In genomic region chr15:80115021-80115420, GRCh38 we compare ENCODE assay signal across 26 cellular contexts. TPM values are rescaled to one million over a fixed set of nuclear protein-coding genes. Genes with fewer than 3 reads are reported as not detected.
DNase-seq lines count a peak whose midpoint lies in the region; ATAC-seq, FAIRE-seq and TF ChIP-seq lines count a peak whose summit lies in the region.
"Had no signal": no experiment of that assay in that cellular context is flagged by ENCODE, and none has a peak within 500 bp of the region (broad histone marks: within the 10 kb centered on the region; RNA-seq: fewer than 3 reads in every experiment).

No MANE protein-coding gene starts in this region.

- intact Hi-C loops in GM12878 (cut with micrococcal nuclease; ENCODE audit: unreplicated experiment) (no loop called here), esophagus squamous epithelium (cut with DNase I) (no loop called here)

- no peak overlapping the region for H3K27ac ChIP-seq in HEK293 (ENCODE audit: extremely low read depth, low read depth, low read length)
- no peak overlapping the region for H3K27ac ChIP-seq in GM12878 (ENCODE audit: control insufficient read depth, insufficient read depth)
- no peak overlapping the region for H3K27ac ChIP-seq in esophagus squamous epithelium
- no peak overlapping the region for H3K27ac ChIP-seq in Peyer's patch
- H3K27ac ChIP-seq: A549 had no signal

- in situ Hi-C loops in GM12878 (cut with MboI): no loop called here

- H3K27me3 Mint-ChIP-seq in WTC11 (ENCODE audit: low read depth) (no peaks in the 10 kb centered on the region), mesothelial cell of epicardium (ENCODE audit: low read depth) (no peaks in the 10 kb centered on the region)
- H3K27me3 Mint-ChIP-seq: CD4-positive, alpha-beta T cell; CD8-positive, alpha-beta memory T cell had no signal

- WGBS in GM12878 (ENCODE audit: insufficient coverage, insufficient replicate concordance, low lambda C conversion rate, missing lambda C conversion rate): 30% methylated on average over 1 of the region's 1 CpG
- WGBS in esophagus squamous epithelium, 2 donors: 74 to 75% methylated on average over 1 of the region's 1 CpG

- SMC1A ChIA-PET in GM12878 (lab: Charles Lee; ENCODE audit: uncharacterized antibody, unreplicated experiment): interaction anchor here (1.1 to 2.7 kb wide), 5 partner anchors 9 to 183 kb away, joined by 3 to 9 read pairs (median 3); no protein-coding TSS in a partner anchor

- ATAC-seq in WTC11 (no peak), GM12878 (no peak), GM21515 (IDR thresholded peaks at IDR 0.05; ENCODE audit: unreplicated experiment) (no peak)
- ATAC-seq: A549 had no signal

- TF ChIP-seq CTCF in HEK293 (tag by site-specific recombination; IDR thresholded peaks at IDR 0.05): no peak
- no peak for TF ChIP-seq CTCF in WTC11 (IDR thresholded peaks at IDR 0.05)
- no peak for TF ChIP-seq CTCF in GM12878 (IDR thresholded peaks at IDR 0.05 in 2 of 3, conservative IDR thresholded peaks at IDR 0.05 in 1 of 3; ENCODE audit: control insufficient read depth in 2 of 3, extremely low read depth in 1 of 3, insufficient read depth in 1 of 3, low read depth in 3 of 3, low read length in 3 of 3)
- no peak for TF ChIP-seq CTCF in mesothelial cell of epicardium (IDR thresholded peaks at IDR 0.05; ENCODE audit: unreplicated experiment)
- no peak for TF ChIP-seq CTCF in esophagus squamous epithelium (IDR thresholded peaks at IDR 0.05)
- no peak for TF ChIP-seq CTCF in Peyer's patch (IDR thresholded peaks at IDR 0.05)

- no peaks in the 10 kb centered on the region for H4K20me1 ChIP-seq in GM12878 (ENCODE audit: control insufficient read depth, insufficient read depth)

- H3K36me3 ChIP-seq in HEK293 (ENCODE audit: control insufficient read depth in 2 of 2, insufficient read depth in 1 of 2, low read length in 2 of 2) (no peaks in the 10 kb centered on the region), GM12878 (ENCODE audit: control insufficient read depth in 2 of 2, insufficient read depth in 2 of 2, low read length in 1 of 2) (peaks cover 0 to 1% of the 10 kb centered on the region in 2 experiments; a peak in 1 of 4 replicates), esophagus squamous epithelium (no peaks in the 10 kb centered on the region), Peyer's patch (no peaks in the 10 kb centered on the region)
- H3K36me3 ChIP-seq: BE2C, HAP-1 had no signal

- no peak overlapping the region for H3K9ac ChIP-seq in GM12878 (ENCODE audit: control insufficient read depth, insufficient read depth, low read length)

- peak overlapping the region; percentile 84; the same call in 1 of the 2 replicates for H3K27ac Mint-ChIP-seq in WTC11
- peak overlapping the region; percentile 28 for H3K27ac Mint-ChIP-seq in mesothelial cell of epicardium
- H3K27ac Mint-ChIP-seq: CD4-positive, alpha-beta T cell had no signal

- BruUV-seq in GM12878 (replicated peaks; lab: Mats Ljungman, UMichigan): no TSS peak

- H3K36me3 Mint-ChIP-seq in WTC11: no peaks in the 10 kb centered on the region
- H3K36me3 Mint-ChIP-seq in mesothelial cell of epicardium: no peaks in the 10 kb centered on the region

- H3K4me1 Mint-ChIP-seq in WTC11 (peaks cover 33% of the 10 kb centered on the region), mesothelial cell of epicardium (no peaks in the 10 kb centered on the region)

- H3K4me1 ChIP-seq in HEK293 (ENCODE audit: control insufficient read depth, insufficient read depth, low read length) (peaks cover 31% of the 10 kb centered on the region), GM12878 (ENCODE audit: control insufficient read depth, insufficient read depth, low read length) (no peaks in the 10 kb centered on the region), esophagus squamous epithelium (peaks cover 0 to 19% (median 0%) of the 10 kb centered on the region in 3 donors), Peyer's patch (no peaks in the 10 kb centered on the region)
- H3K4me1 ChIP-seq: BE2C had no signal

- H3K4me3 ChIP-seq in HEK293 (ENCODE audit: low read depth, low read length) (no peak overlapping the region), GM12878 (no peak overlapping the region), esophagus squamous epithelium (no peak overlapping the region), Peyer's patch (no peak overlapping the region)
- H3K4me3 ChIP-seq: A549; BLaER1 treated with 17β-estradiol and CSF1 and Interleukin-3, amounts not matched to agents 10 nM and 100 nM; HAP-1 had no signal

- POLR2A ChIA-PET in HEK293 (lab: Yijun Ruan, JAX): no interaction called here
- POLR2A ChIA-PET in WTC11 (lab: Charles Lee): no interaction called here
- POLR2A ChIA-PET in GM12878 (lab: Charles Lee): interaction anchor here (1.6 kb wide), 1 partner anchor 16 kb away, joined by 3 read pairs; no protein-coding TSS in a partner anchor

- no peaks in the 10 kb centered on the region for H3K27me3 ChIP-seq in GM12878 (replicated peaks in 1 of 2; ENCODE audit: control insufficient read depth in 2 of 2, insufficient read depth in 2 of 2, low read length in 1 of 2)
- no peaks in the 10 kb centered on the region for H3K27me3 ChIP-seq in esophagus squamous epithelium
- H3K27me3 ChIP-seq in Peyer's patch: no peaks in the 10 kb centered on the region
- H3K27me3 ChIP-seq: BE2C; BLaER1 treated with 17β-estradiol and CSF1 and Interleukin-3, amounts not matched to agents 10 nM and 100 nM had no signal

- H3K79me2 ChIP-seq in GM12878 (ENCODE audit: control insufficient read depth, insufficient read depth, low read length): peaks cover 36% of the 10 kb centered on the region

- H2AFZ ChIP-seq in GM12878 (ENCODE audit: control insufficient read depth, low read depth, low read length): no peak overlapping the region

- CTCF ChIA-PET in HEK293 (lab: Yijun Ruan, JAX): no interaction called here
- CTCF ChIA-PET in WTC11 (lab: Charles Lee): no interaction called here
- CTCF ChIA-PET in GM12878 (lab: Yijun Ruan, JAX): interaction anchor here (0.6 kb wide), 1 partner anchor 18 kb away, joined by 3 read pairs; no protein-coding TSS in a partner anchor

- no peak overlapping the region for H3K4me2 ChIP-seq in GM12878 (ENCODE audit: control insufficient read depth, insufficient read depth)
- H3K4me2 ChIP-seq: A549 had no signal

- RAD21 ChIA-PET in GM12878 (lab: Charles Lee; ENCODE audit: unreplicated experiment): no interaction called here

- TF ChIP-seq POLR2A in GM12878 (IDR thresholded peaks at IDR 0.05; ENCODE audit: low read depth, low read length): no peak
- TF ChIP-seq POLR2A in esophagus squamous epithelium (IDR thresholded peaks at IDR 0.05): no peak
- no peak for TF ChIP-seq POLR2A in Peyer's patch (IDR thresholded peaks at IDR 0.05)

- FAIRE-seq in GM12878 (lab: Jason Lieb, UNC): peak; percentile 18
- FAIRE-seq: D721Med, GM12892, H54 had no signal

- TF ChIP-seq RAD21 in GM12878 (IDR thresholded peaks at IDR 0.05; ENCODE audit: insufficient read depth, low read depth, low read length): no peak

- DNase-seq in WTC11 (ENCODE audit: low spot score) (no peak), GM12878 (ENCODE audit: low read depth, low spot score) (no peak), mesothelial cell of epicardium (ENCODE audit: low spot score in 2 of 2, unreplicated experiment in 2 of 2) (no peak), glomerular visceral epithelial cell (ENCODE audit: extremely low spot score) (no peak), esophagus squamous epithelium (lab: John Stamatoyannopoulos, UW) (no peak), Peyer's patch (no peak)
- DNase-seq: 8988T; ACHN; AML-193; BE2C; CD4-positive, alpha-beta T cell; CD8-positive, alpha-beta memory T cell; DMS 273 treated with DMSO at 0.1 percent for 48 hours; DMS53; DMS79 treated with DMSO at 0.1 percent for 48 hours; GF-D8; GOT3 had no signal

- H3K9me3 Mint-ChIP-seq in WTC11 (no peaks in the 10 kb centered on the region), mesothelial cell of epicardium (no peaks in the 10 kb centered on the region)
- H3K9me3 Mint-ChIP-seq: CD14-positive monocyte; CD4-positive, alpha-beta T cell; CD8-positive, alpha-beta memory T cell had no signal

- H3K9me3 ChIP-seq in HEK293 (ENCODE audit: control insufficient read depth, insufficient read depth, low read depth, low read length) (no peaks in the 10 kb centered on the region), GM12878 (replicated peaks; ENCODE audit: control insufficient read depth, insufficient read depth, low read length) (no peaks in the 10 kb centered on the region), esophagus squamous epithelium (no peaks in the 10 kb centered on the region), Peyer's patch (no peaks in the 10 kb centered on the region)
- H3K9me3 ChIP-seq: A549; BE2C; BLaER1 treated with 17β-estradiol and CSF1 and Interleukin-3, amounts not matched to agents 10 nM and 100 nM; HAP-1 had no signal

- TF ChIP-seq EP300 in GM12878 (IDR thresholded peaks at IDR 0.05; ENCODE audit: borderline replicate concordance in 1 of 2, control insufficient read depth in 1 of 2, low read depth in 2 of 2, low read length in 2 of 2): no peak

- H3K4me3 Mint-ChIP-seq in WTC11: no peak overlapping the region
- H3K4me3 Mint-ChIP-seq in mesothelial cell of epicardium: no peak overlapping the region
- H3K4me3 Mint-ChIP-seq: CD14-positive monocyte; CD4-positive, alpha-beta T cell; CD8-positive, alpha-beta memory T cell had no signal

RNA-seq across cellular contexts. Expression of gene FAH, which starts 37.8 kb away (rescaled TPM):
- total RNA-seq in WTC11 (2021) (21.7 to 23.7 TPM (median 22.8 TPM) in 3 replicates), GM12878 (2014; rRNA removed) (51.9 and 55.8 TPM in 2 replicates), GM12878 (2014; rRNA removed; fragmentation: Illumina TruSeq; extraction: Trizol) (39.3 and 41.1 TPM in 2 replicates), GM12878 (2021) (61.5 and 67.4 TPM in 2 replicates), mesothelial cell of epicardium (34.2 to 40.4 TPM (median 39.7 TPM) in 3 replicates), esophagus squamous epithelium (10 to 100 TPM in 3 of 4 donors, 1 to 10 TPM in 1; 10.0 to 28.3 (median 15.8) TPM), Peyer's patch (10 to 100 TPM in 3 of 4 donors, 1 to 10 TPM in 1; 6.6 to 17.3 (median 15.3) TPM)
- total RNA-seq in GM12878 (2013; cell fraction: nucleolus; rRNA removed): 50.5 and 53.9 TPM in 2 replicates
- polyA plus RNA-seq in GM12878 (2011; ENCODE audit: low read depth): 16.4 TPM
- polyA plus RNA-seq in GM12878 (2011; rRNA removed) (22.2 and 36.3 TPM in 2 replicates), GM12878 (2014; fragmentation: Illumina TruSeq; extraction: Trizol) (45.7 and 54.8 TPM in 2 replicates), GM12878 (2014; fragmentation: Nextera tagmentation; extraction: Ambion mirVana) (100 to 1,000 TPM; 117 to 121 TPM), GM12878 (2014; rRNA removed) (53.5 and 56.5 TPM in 2 replicates), GM12878 (2016; fragmentation: Nextera tagmentation; extraction: Ambion mirVana) (10 to 100 TPM; 74.8 to 82.4 TPM)
- polyA plus RNA-seq in GM12878 (2011; cell fraction: cytosol; rRNA removed): 43.2 and 44.7 TPM in 2 replicates
- 59.7 and 81.4 TPM in 2 replicates for polyA plus RNA-seq in GM12878 (2011; cell fraction: nucleus; rRNA removed)
- polyA plus RNA-seq in GM12878 (2012): 33.7 and 38.4 TPM in 2 replicates
- 60.5 and 67.0 TPM in 2 replicates for polyA minus RNA-seq in GM12878 (2011; rRNA and poly(A)+ RNA removed)
- polyA minus RNA-seq in GM12878 (2011; cell fraction: cytosol; rRNA and poly(A)+ RNA removed): 18.3 and 18.8 TPM in 2 replicates
- 20.9 and 28.2 TPM in 2 replicates for polyA minus RNA-seq in GM12878 (2011; cell fraction: nucleus; rRNA and poly(A)+ RNA removed)

RNA-seq across cellular contexts. Expression of gene ZFAND6, which starts 55.5 kb away (rescaled TPM):
- 108 to 119 TPM (median 114 TPM) in 3 replicates for total RNA-seq in WTC11 (2021)
- 199 and 207 TPM in 2 replicates for total RNA-seq in GM12878 (2013; cell fraction: nucleolus; rRNA removed)
- total RNA-seq in GM12878 (2014; rRNA removed): 166 and 179 TPM in 2 replicates
- 128 and 131 TPM in 2 replicates for total RNA-seq in GM12878 (2014; rRNA removed; fragmentation: Illumina TruSeq; extraction: Trizol)
- total RNA-seq in GM12878 (2021): 71.2 and 78.9 TPM in 2 replicates
- polyA plus RNA-seq in GM12878 (2011; ENCODE audit: low read depth): 32.5 TPM
- 162 and 175 TPM in 2 replicates for polyA plus RNA-seq in GM12878 (2011; rRNA removed)
- polyA plus RNA-seq in GM12878 (2011; cell fraction: cytosol; rRNA removed): 103 and 115 TPM in 2 replicates
- 65.6 and 69.8 TPM in 2 replicates for polyA plus RNA-seq in GM12878 (2011; cell fraction: nucleus; rRNA removed)
- polyA plus RNA-seq in GM12878 (2012): 47.6 and 57.5 TPM in 2 replicates
- 118 and 150 TPM in 2 replicates for polyA plus RNA-seq in GM12878 (2014; fragmentation: Illumina TruSeq; extraction: Trizol)
- 100 to 1,000 TPM in 1 of 2 experiments, 10 to 100 TPM in 1; 98.1 to 111 TPM for polyA plus RNA-seq in GM12878 (2014; fragmentation: Nextera tagmentation; extraction: Ambion mirVana)
- polyA plus RNA-seq in GM12878 (2014; rRNA removed): 142 and 169 TPM in 2 replicates
- 100 to 1,000 TPM; 171 to 173 TPM for polyA plus RNA-seq in GM12878 (2016; fragmentation: Nextera tagmentation; extraction: Ambion mirVana)
- 130 and 193 TPM in 2 replicates for polyA minus RNA-seq in GM12878 (2011; rRNA and poly(A)+ RNA removed)
- polyA minus RNA-seq in GM12878 (2011; cell fraction: cytosol; rRNA and poly(A)+ RNA removed): 54.8 and 59.5 TPM in 2 replicates
- polyA minus RNA-seq in GM12878 (2011; cell fraction: nucleus; rRNA and poly(A)+ RNA removed): 57.8 and 77.6 TPM in 2 replicates
- 80.4 to 88.8 TPM (median 85.2 TPM) in 3 replicates for total RNA-seq in mesothelial cell of epicardium
- total RNA-seq in esophagus squamous epithelium: 100 to 1,000 TPM in 1 of 4 donors, 10 to 100 TPM in 3; 71.1 to 102 (median 82.5) TPM
- 100 to 1,000 TPM in 1 of 4 donors, 10 to 100 TPM in 3; 75.9 to 154 (median 81.0) TPM for total RNA-seq in Peyer's patch
